16 cellular contexts compared by ENCODE assay signal in genomic region chr11:134519788-134520187, GRCh38.
"Had no signal": no experiment of that assay in that cellular context is flagged by ENCODE, and none has a peak within 500 bp of the region (broad histone marks: within the 10 kb centered on the region; RNA-seq: fewer than 3 reads in every experiment).

No MANE protein-coding gene starts in this region.

- H3K36me3 ChIP-seq: adrenal gland, ascending aorta, thyroid gland had no signal

- FAIRE-seq: colon, TTC549 had no signal

- H3K27me3 ChIP-seq: adrenal gland, ascending aorta, thyroid gland had no signal

- DNase-seq: activated naive CD4-positive, alpha-beta T cell; activated T-cell treated with anti-CD3 and anti-CD28 coated beads, Interleukin-2, amount 50 U/mL, for 1 hour; adrenal gland; central memory CD4-positive, alpha-beta T cell; effector memory CD4-positive, alpha-beta T cell; foreskin melanocyte; hippocampal formation; mesenchymal stem cell; occipital lobe; stimulated activated CD4-positive, alpha-beta T cell treated with anti-CD3 and anti-CD28 coated beads, Interleukin-4, amount 100 ng/mL, for 4 hours; stimulated activated naive CD8-positive, alpha-beta T cell treated with anti-CD3 and anti-CD28 coated beads, Interleukin-15, Interleukin-2, amounts not matched to agents 100 U/mL and 50 U/mL, for 24 hours; T-cell; thyroid gland had no signal

- H3K9me3 ChIP-seq: adrenal gland, ascending aorta, thyroid gland had no signal

- ATAC-seq: stimulated activated naive CD8-positive, alpha-beta T cell treated with anti-CD3 and anti-CD28 coated beads, Interleukin-15, Interleukin-2, amounts not matched to agents 100 U/mL and 50 U/mL, for 24 hours; T-cell had no signal

- H3K4me1 ChIP-seq: adrenal gland, ascending aorta, thyroid gland had no signal

- H3K4me3 ChIP-seq: adrenal gland, ascending aorta, thyroid gland had no signal

- H3K27ac ChIP-seq: adrenal gland, ascending aorta, thyroid gland had no signal
